In the genomic region with DNA sequence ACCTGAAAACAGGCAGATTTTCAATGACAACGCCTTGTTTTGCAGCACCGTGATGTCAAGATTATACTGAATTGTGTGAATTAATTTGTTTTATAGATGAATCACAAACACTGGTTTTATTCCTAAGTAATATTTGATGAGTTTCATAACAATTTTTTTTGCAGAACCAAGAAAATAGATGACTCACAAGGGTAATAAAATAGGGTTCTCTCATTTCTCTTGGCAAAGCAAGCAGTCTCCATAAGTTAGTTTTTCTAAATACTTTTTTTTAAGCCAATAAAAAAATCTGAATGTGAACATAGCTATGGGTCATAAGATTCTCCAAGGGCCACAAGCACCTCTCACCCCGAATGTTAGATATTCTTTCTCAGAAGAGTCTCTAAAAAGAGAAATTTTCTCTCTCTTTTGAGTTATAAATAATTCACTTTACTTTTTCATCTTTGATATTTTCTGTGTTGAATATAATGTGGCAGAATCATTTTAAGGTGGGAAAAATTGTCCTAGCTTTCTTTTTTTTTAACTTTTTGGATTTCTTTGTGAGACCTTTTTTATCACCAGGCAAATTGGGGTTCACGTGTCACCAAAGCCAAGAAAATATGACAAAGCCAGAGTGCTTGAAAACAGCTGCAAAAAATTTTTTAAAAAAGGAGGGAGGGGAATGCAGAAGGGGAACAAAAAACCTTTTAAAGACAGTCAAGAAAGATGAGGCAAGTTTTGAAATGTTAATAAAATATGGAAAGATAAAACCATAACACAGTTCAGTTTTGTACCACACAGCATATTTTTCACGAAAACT, we compare ENCODE assay signal across 18 cellular contexts.
DNase-seq lines count a peak whose midpoint lies in the region; ATAC-seq and TF ChIP-seq lines count a peak whose summit lies in the region.
"Had no signal": no experiment of that assay in that cellular context is flagged by ENCODE, and none has a peak within 500 bp of the region (broad histone marks: within the 10 kb centered on the region; RNA-seq: fewer than 3 reads in every experiment).

No MANE protein-coding gene starts in this region.

- H3K4me1 ChIP-seq in SK-N-SH (ENCODE audit: control insufficient read depth in 1 of 2, insufficient read depth in 2 of 2, low read depth in 1 of 2, low read length in 1 of 2) (peaks cover 2 to 8% of the 10 kb centered on the region in 2 experiments; a peak in 3 of 4 replicates), Karpas-422 (ENCODE audit: low read length) (no peaks in the 10 kb centered on the region)
- H3K4me1 ChIP-seq: BLaER1, heart right ventricle had no signal

- 72% methylated on average over 5 of the region's 5 CpGs for whole genome bisulfite sequencing in SK-N-SH (ENCODE audit: low lambda C conversion rate)

- no peak for TF ChIP-seq RAD21 in SK-N-SH (IDR thresholded peaks at IDR 0.05; ENCODE audit: low read length)

- no peaks in the 10 kb centered on the region for H4K20me1 ChIP-seq in SK-N-SH (ENCODE audit: insufficient read depth)
- no peaks in the 10 kb centered on the region for H4K20me1 ChIP-seq in Karpas-422 (ENCODE audit: insufficient read depth, low read depth, low read length)
- H4K20me1 ChIP-seq: BLaER1 had no signal

- no peak for TF ChIP-seq POLR2A in erythroblast (IDR thresholded peaks at IDR 0.05; ENCODE audit: low read length)

- H2AFZ ChIP-seq in SK-N-SH (ENCODE audit: low read depth) = no peak overlapping the region
- H2AFZ ChIP-seq in Karpas-422 (ENCODE audit: low read length) = no peak overlapping the region

- H3K79me2 ChIP-seq in SK-N-SH (ENCODE audit: insufficient read depth) (no peaks in the 10 kb centered on the region), Karpas-422 (ENCODE audit: low read length) (no peaks in the 10 kb centered on the region)

- ATAC-seq in HG03520 (IDR thresholded peaks at IDR 0.05; ENCODE audit: unreplicated experiment) = no peak
- ATAC-seq: activated CD8-positive, alpha-beta T cell treated with anti-CD3 and anti-CD28 coated beads for 36 hours; natural killer cell; WTC11 had no signal

- H3K9me2 ChIP-seq in SK-N-SH = no peaks in the 10 kb centered on the region
- no peaks in the 10 kb centered on the region for H3K9me2 ChIP-seq in Karpas-422 (replicated peaks; ENCODE audit: insufficient read depth, low read length)

- peak overlapping the region; percentile 13 to 56; a peak in 2 of 4 replicates for H3K27ac ChIP-seq in SK-N-SH (ENCODE audit: low read depth in 2 of 2, low read length in 1 of 2)
- no peak overlapping the region for H3K27ac ChIP-seq in Karpas-422 (ENCODE audit: low read length)
- H3K27ac ChIP-seq: BLaER1 had no signal

- no peak for TF ChIP-seq EP300 in SK-N-SH (IDR thresholded peaks at IDR 0.05; ENCODE audit: borderline replicate concordance in 1 of 2, low read depth in 1 of 2, low read length in 1 of 2)

- no peaks in the 10 kb centered on the region for H3K27me3 ChIP-seq in SK-N-SH (ENCODE audit: insufficient read depth)
- no peaks in the 10 kb centered on the region for H3K27me3 ChIP-seq in Karpas-422 (ENCODE audit: low read length)
- H3K27me3 ChIP-seq: BLaER1 had no signal

- DNase-seq in GM04503 (ENCODE audit: low read depth) (peak; percentile 57), SK-N-SH (no peak), fibroblast of the aortic adventitia (ENCODE audit: low read depth) (peak; percentile 71), skeletal muscle cell (ENCODE audit: low read depth) (peak; percentile 34), Karpas-422 (no peak), NCI-H524 treated with DMSO at 0.1 percent for 48 hours (lab: John Stamatoyannopoulos, UW) (no peak), erythroblast (lab: John Stamatoyannopoulos, UW) (no peak)
- DNase-seq: activated CD8-positive, alpha-beta T cell treated with anti-CD3 and anti-CD28 coated beads for 36 hours; activated naive CD4-positive, alpha-beta T cell treated with anti-CD3 and anti-CD28 coated beads, Interleukin-2, amount 50 U/mL, for 16 hours; activated T-cell treated with anti-CD3 and anti-CD28 coated beads, Interleukin-2, amount 50 U/mL, for 24 hours; GF-D8; heart right ventricle; natural killer cell; NCI-H1930 had no signal

- POLR2A ChIA-PET in SK-N-SH (lab: Yijun Ruan, JAX) = no interaction called here

- no peak for TF ChIP-seq CTCF in SK-N-SH (IDR thresholded peaks at IDR 0.05)
- TF ChIP-seq CTCF in fibroblast of the aortic adventitia (IDR thresholded peaks at IDR 0.05; ENCODE audit: insufficient read depth, low read length) = no peak

- H3F3A ChIP-seq in SK-N-SH (replicated peaks; ENCODE audit: insufficient read depth) = no peaks in the 10 kb centered on the region

- no peak overlapping the region for H3K4me2 ChIP-seq in SK-N-SH
- H3K4me2 ChIP-seq in Karpas-422 (ENCODE audit: low read depth, low read length, poor library complexity, severe bottlenecking) = no peak overlapping the region
- H3K4me2 ChIP-seq: BLaER1 had no signal

- H3K9me3 ChIP-seq in SK-N-SH (no peaks in the 10 kb centered on the region), Karpas-422 (ENCODE audit: low read length) (no peaks in the 10 kb centered on the region)
- H3K9me3 ChIP-seq: BLaER1, heart right ventricle had no signal

- H3K9ac ChIP-seq in SK-N-SH (no peak overlapping the region), Karpas-422 (ENCODE audit: low read length) (no peak overlapping the region)
- H3K9ac ChIP-seq: BLaER1 had no signal

- CTCF ChIA-PET in SK-N-SH (lab: Yijun Ruan, JAX) = interaction anchor here (0.7 to 8.2 kb wide), 10 partner anchors 18 to 908 kb away, joined by 4 to 112 read pairs (median 10); no protein-coding TSS in a partner anchor

- H3K4me3 ChIP-seq in SK-N-SH (ENCODE audit: low read depth in 2 of 2, low read length in 1 of 2) (no peak overlapping the region), fibroblast of the aortic adventitia (ENCODE audit: low read depth, low read length) (no peak overlapping the region), skeletal muscle cell (ENCODE audit: low read depth, low read length) (no peak overlapping the region), Karpas-422 (ENCODE audit: low read length) (no peak overlapping the region)
- H3K4me3 ChIP-seq: BLaER1, heart right ventricle, lung had no signal

- no peaks in the 10 kb centered on the region for H3K36me3 ChIP-seq in SK-N-SH (replicated peaks in 1 of 2; ENCODE audit: control insufficient read depth in 1 of 2, insufficient read depth in 2 of 2, low read length in 1 of 2)
- H3K36me3 ChIP-seq in Karpas-422 (ENCODE audit: insufficient read depth, low read length) = no peaks in the 10 kb centered on the region
- H3K36me3 ChIP-seq: BLaER1, heart right ventricle had no signal

TF ChIP-seq in SK-N-SH, 30 proteins besides CTCF, POLR2A, EP300 and RAD21:
- TF ChIP-seq NFIC (IDR thresholded peaks at IDR 0.05; ENCODE audit: borderline replicate concordance) (peak; percentile 21; the same call in 1 of the 2 replicates), FOSL2 (IDR thresholded peaks at IDR 0.05; ENCODE audit: borderline replicate concordance, low read depth) (peak; percentile 29; the same call in 1 of the 2 replicates), JUND (IDR thresholded peaks at IDR 0.05) (peak; percentile 27; the same call in 1 of the 2 replicates)
- TF ChIP-seq, protein P1, sequence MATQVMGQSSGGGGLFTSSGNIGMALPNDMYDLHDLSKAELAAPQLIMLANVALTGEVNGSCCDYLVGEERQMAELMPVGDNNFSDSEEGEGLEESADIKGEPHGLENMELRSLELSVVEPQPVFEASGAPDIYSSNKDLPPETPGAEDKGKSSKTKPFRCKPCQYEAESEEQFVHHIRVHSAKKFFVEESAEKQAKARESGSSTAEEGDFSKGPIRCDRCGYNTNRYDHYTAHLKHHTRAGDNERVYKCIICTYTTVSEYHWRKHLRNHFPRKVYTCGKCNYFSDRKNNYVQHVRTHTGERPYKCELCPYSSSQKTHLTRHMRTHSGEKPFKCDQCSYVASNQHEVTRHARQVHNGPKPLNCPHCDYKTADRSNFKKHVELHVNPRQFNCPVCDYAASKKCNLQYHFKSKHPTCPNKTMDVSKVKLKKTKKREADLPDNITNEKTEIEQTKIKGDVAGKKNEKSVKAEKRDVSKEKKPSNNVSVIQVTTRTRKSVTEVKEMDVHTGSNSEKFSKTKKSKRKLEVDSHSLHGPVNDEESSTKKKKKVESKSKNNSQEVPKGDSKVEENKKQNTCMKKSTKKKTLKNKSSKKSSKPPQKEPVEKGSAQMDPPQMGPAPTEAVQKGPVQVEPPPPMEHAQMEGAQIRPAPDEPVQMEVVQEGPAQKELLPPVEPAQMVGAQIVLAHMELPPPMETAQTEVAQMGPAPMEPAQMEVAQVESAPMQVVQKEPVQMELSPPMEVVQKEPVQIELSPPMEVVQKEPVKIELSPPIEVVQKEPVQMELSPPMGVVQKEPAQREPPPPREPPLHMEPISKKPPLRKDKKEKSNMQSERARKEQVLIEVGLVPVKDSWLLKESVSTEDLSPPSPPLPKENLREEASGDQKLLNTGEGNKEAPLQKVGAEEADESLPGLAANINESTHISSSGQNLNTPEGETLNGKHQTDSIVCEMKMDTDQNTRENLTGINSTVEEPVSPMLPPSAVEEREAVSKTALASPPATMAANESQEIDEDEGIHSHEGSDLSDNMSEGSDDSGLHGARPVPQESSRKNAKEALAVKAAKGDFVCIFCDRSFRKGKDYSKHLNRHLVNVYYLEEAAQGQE (IDR thresholded peaks at IDR 0.05; ENCODE audit: low read depth, low read length) = no peak

Comparison
In these comparisons a context has a peak if more than half of its experiments do, and no peak if none do; other contexts are left out.
1. DNase-seq: peak in GM04503 (single experiment), fibroblast of the aortic adventitia (single experiment) and skeletal muscle cell (single experiment); none in SK-N-SH (single experiment), Karpas-422 (single experiment), NCI-H524 treated with DMSO at 0.1 percent for 48 hours (single experiment) and erythroblast (0 of 2).